ENCODE assay signal across 25 cellular contexts in genomic region chr1:229344937-229345684, GRCh38. TPM values are rescaled to one million over a fixed set of nuclear protein-coding genes. Genes with fewer than 3 reads are reported as not detected.
DNase-seq lines count a peak whose midpoint lies in the region; ATAC-seq and TF ChIP-seq lines count a peak whose summit lies in the region.
"Had no signal": no experiment of that assay in that cellular context is flagged by ENCODE, and none has a peak within 500 bp of the region (broad histone marks: within the 10 kb centered on the region; RNA-seq: fewer than 3 reads in every experiment).

No MANE protein-coding gene starts in this region.

- H3K9me3 Mint-ChIP-seq in activated naive CD4-positive, alpha-beta T cell treated with anti-CD3 and anti-CD28 coated beads for 36 hours: peaks cover 3% of the 10 kb centered on the region
- H3K9me3 Mint-ChIP-seq in T-cell: no peaks in the 10 kb centered on the region

- POLR2A ChIA-PET in T-cell (lab: Charles Lee): interaction anchor here in 1 of 2 donors (0.5 kb wide), 1 partner anchor 137 kb away, joined by 6 read pairs; no protein-coding TSS in a partner anchor

- no peak for DNase-seq in activated naive CD4-positive, alpha-beta T cell treated with anti-CD3 and anti-CD28 coated beads for 36 hours
- no peak for DNase-seq in activated naive CD4-positive, alpha-beta T cell (lab: John Stamatoyannopoulos, UW)
- DNase-seq in T-cell: no peak
- peak; percentile 27 for DNase-seq in fibroblast of the aortic adventitia (ENCODE audit: low read depth)
- peak; percentile 78 for DNase-seq in retinal pigment epithelial cell (ENCODE audit: low read depth)
- no peak for DNase-seq in putamen (ENCODE audit: low spot score)
- DNase-seq in left ventricle myocardium superior: no peak
- no peak for DNase-seq in NCI-H1694 (lab: John Stamatoyannopoulos, UW)
- DNase-seq: activated CD4-positive, alpha-beta T cell treated with anti-CD3 and anti-CD28 coated beads for 4 hours; activated CD8-positive, alpha-beta memory T cell treated with anti-CD3 and anti-CD28 coated beads, Interleukin-2, amount 10 ng/mL, durations not matched to agents 7 days and 5 days; activated gamma-delta T cell treated with Interleukin-2 at 50 U/mL for 16 hours; aorta; cerebellar nuclear complex; DMS 273 treated with DMSO at 0.1 percent for 48 hours; islet precursor cell; KBM-7; NCI-H2029 treated with DMSO at 0.1 percent for 48 hours; NCI-H446 treated with DMSO at 0.1 percent for 48 hours; NK-92 treated with Interleukin-12 subunit alpha and Interleukin-12 subunit beta, amount 100 ng/mL, for 24 hours; RPMI8226; stimulated activated CD4-positive, alpha-beta T cell treated with anti-CD3 and anti-CD28 coated beads, Interleukin-4, amount 100 ng/mL, for 24 hours had no signal

- CTCF ChIA-PET in activated naive CD4-positive, alpha-beta T cell treated with anti-CD3 and anti-CD28 coated beads for 36 hours (lab: Charles Lee): interaction anchor here (1.0 to 1.5 kb wide), 3 partner anchors 86 to 137 kb away, joined by 3 to 5 read pairs (median 4); no protein-coding TSS in a partner anchor
- CTCF ChIA-PET in T-cell (lab: Charles Lee): interaction anchor here in 1 of 2 donors (0.7 kb wide), 1 partner anchor 9 kb away, joined by 3 read pairs; no protein-coding TSS in a partner anchor

- H3K27ac Mint-ChIP-seq in activated naive CD4-positive, alpha-beta T cell treated with anti-CD3 and anti-CD28 coated beads for 36 hours: no peak overlapping the region
- H3K27ac Mint-ChIP-seq in T-cell: peak overlapping the region in 1 of 2 donors; percentile 49
- H3K27ac Mint-ChIP-seq: activated CD8-positive, alpha-beta memory T cell treated with anti-CD3 and anti-CD28 coated beads, Interleukin-2, amount 10 ng/mL, durations not matched to agents 7 days and 5 days had no signal

- H3K4me3 ChIP-seq in fibroblast of the aortic adventitia (ENCODE audit: low read depth, low read length): no peak overlapping the region
- no peak overlapping the region for H3K4me3 ChIP-seq in retinal pigment epithelial cell (ENCODE audit: low read length)
- H3K4me3 ChIP-seq: lung, skin epidermis had no signal

- H3K27me3 Mint-ChIP-seq in activated naive CD4-positive, alpha-beta T cell treated with anti-CD3 and anti-CD28 coated beads for 36 hours (ENCODE audit: low read depth): peaks cover 13% of the 10 kb centered on the region
- H3K27me3 Mint-ChIP-seq in T-cell: peaks cover 12 to 17% of the 10 kb centered on the region in 2 donors

- H3K36me3 Mint-ChIP-seq in activated naive CD4-positive, alpha-beta T cell treated with anti-CD3 and anti-CD28 coated beads for 36 hours (ENCODE audit: low read depth): no peaks in the 10 kb centered on the region
- H3K36me3 Mint-ChIP-seq in T-cell: no peaks in the 10 kb centered on the region

- H3K4me3 Mint-ChIP-seq in activated naive CD4-positive, alpha-beta T cell treated with anti-CD3 and anti-CD28 coated beads for 36 hours: peak overlapping the region; percentile 18
- peak overlapping the region in 2 of 3 donors; percentile 4 to 45 for H3K4me3 Mint-ChIP-seq in T-cell
- H3K4me3 Mint-ChIP-seq: activated CD8-positive, alpha-beta memory T cell treated with anti-CD3 and anti-CD28 coated beads, Interleukin-2, amount 10 ng/mL, durations not matched to agents 7 days and 5 days had no signal

- TF ChIP-seq CTCF in fibroblast of the aortic adventitia (IDR thresholded peaks at IDR 0.05; ENCODE audit: insufficient read depth, low read length) (no peak), retinal pigment epithelial cell (conservative IDR thresholded peaks at IDR 0.05; ENCODE audit: low read depth, low read length) (no peak)

- peaks cover 20% of the 10 kb centered on the region for H3K4me1 Mint-ChIP-seq in activated naive CD4-positive, alpha-beta T cell treated with anti-CD3 and anti-CD28 coated beads for 36 hours (ENCODE audit: low read depth)
- H3K4me1 Mint-ChIP-seq in T-cell: peaks cover 18 to 21% (median 21%) of the 10 kb centered on the region in 3 donors

- intact Hi-C loops in activated naive CD4-positive, alpha-beta T cell treated with anti-CD3 and anti-CD28 coated beads for 36 hours (cut with micrococcal nuclease): loop anchor here (5.0 to 10.0 kb wide), 2 partner anchors 212 to 550 kb away; partner anchors contain the start of gene ABCB10
- intact Hi-C loops in left ventricle myocardium superior (cut with micrococcal nuclease): no loop called here

- ATAC-seq in T-cell (replicated peaks in 1 of 4): no peak
- no peak for ATAC-seq in left ventricle myocardium superior
- ATAC-seq: activated CD8-positive, alpha-beta memory T cell treated with anti-CD3 and anti-CD28 coated beads, Interleukin-2, amount 10 ng/mL, durations not matched to agents 7 days and 5 days; HCT116; SK-N-SH treated with all-trans-retinoic acid at 6 μM for 48 hours had no signal

RNA-seq across cellular contexts. Expression of gene CCSAP, which starts 2.3 kb away (rescaled TPM):
- total RNA-seq in activated naive CD4-positive, alpha-beta T cell treated with anti-CD3 and anti-CD28 coated beads for 36 hours: 1 to 10 TPM; 4.9 to 5.0 TPM
- total RNA-seq in T-cell (10 to 100 TPM in 2 of 5 donors, 1 to 10 TPM in 3; 7.9 to 11.4 (median 8.9) TPM), fibroblast of the aortic adventitia (ENCODE audit: low replicate concordance) (4.3 and 5.3 TPM in 2 replicates), left ventricle myocardium superior (2.1 TPM)

Comparison
In these comparisons a context has a peak if more than half of its experiments do, and no peak if none do; other contexts are left out.
1. DNase-seq: peak in fibroblast of the aortic adventitia (single experiment) and retinal pigment epithelial cell (single experiment); none in activated naive CD4-positive, alpha-beta T cell treated with anti-CD3 and anti-CD28 coated beads for 36 hours (single experiment), activated naive CD4-positive, alpha-beta T cell (0 of 4), T-cell (0 of 34), putamen (single experiment), left ventricle myocardium superior (single experiment) and NCI-H1694 (single experiment).